1 cellular context compared by ENCODE assay signal in the genomic region with DNA sequence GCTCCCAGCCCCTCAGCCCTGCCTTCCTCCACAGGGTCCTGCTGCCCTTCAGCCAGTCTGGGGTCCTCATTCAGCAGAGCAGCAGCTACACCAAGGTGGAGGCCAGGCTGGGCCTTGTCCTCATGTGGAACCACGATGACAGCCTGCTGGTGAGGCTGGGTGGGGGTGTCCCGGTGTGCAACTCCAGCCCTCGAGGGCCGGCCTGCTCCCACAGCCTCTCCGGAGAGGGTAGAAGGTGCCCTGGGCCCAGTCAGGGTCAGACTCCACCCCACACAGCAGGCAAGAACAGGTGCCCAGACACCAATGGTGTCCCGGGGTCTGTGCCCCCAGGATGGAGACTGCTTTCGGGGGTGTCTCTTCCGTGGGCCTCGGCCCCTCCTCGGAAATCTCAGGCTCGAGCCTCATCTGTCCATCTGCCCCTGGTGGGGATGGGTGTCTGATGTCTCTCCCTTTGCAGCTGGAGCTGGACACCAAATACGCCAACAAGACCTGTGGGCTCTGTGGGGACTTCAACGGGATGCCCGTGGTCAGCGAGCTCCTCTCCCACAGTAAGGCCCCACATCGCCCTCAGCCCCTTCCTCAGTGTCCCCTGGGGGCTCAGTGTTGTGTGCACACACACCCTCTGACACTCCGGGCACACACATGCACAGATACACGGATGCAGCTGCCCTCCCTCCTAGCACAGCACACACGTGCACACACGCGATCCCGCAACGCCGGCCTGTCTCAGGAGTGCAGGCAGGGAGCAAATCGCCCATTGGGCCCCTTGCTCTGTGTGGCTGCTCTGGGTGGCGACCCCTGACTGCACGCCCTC.
TF ChIP-seq lines count a peak whose summit lies in the region.

No MANE protein-coding gene starts in this region.

TF ChIP-seq in H1, 55 proteins besides CTCF, POLR2A, EP300 and RAD21:
- TF ChIP-seq SIX5 (IDR thresholded peaks at IDR 0.05; ENCODE audit: low read depth, low read length), result no peak
- TF ChIP-seq BRCA1 (IDR thresholded peaks at IDR 0.05; ENCODE audit: low read depth, low read length), result no peak
- no peak for TF ChIP-seq TAF1 (IDR thresholded peaks at IDR 0.05; ENCODE audit: low read depth, low read length)
